In genomic region chr13:93521307-93521706, GRCh38 we compare ENCODE assay signal across 9 cellular contexts.
"Had no signal": no experiment of that assay in that cellular context is flagged by ENCODE, and none has a peak within 500 bp of the region (broad histone marks: within the 10 kb centered on the region; RNA-seq: fewer than 3 reads in every experiment).

No MANE protein-coding gene starts in this region.

- H2AFZ ChIP-seq: GM23248 had no signal

- ATAC-seq: HCT116, HepG2 had no signal

- H3K9me3 ChIP-seq: HAP-1 had no signal

- H3K27ac ChIP-seq: GM23248, HL-60 had no signal

- H3K4me3 ChIP-seq: GM23248, HAP-1 had no signal

- H3K36me3 ChIP-seq: HAP-1 had no signal

- H3K9ac ChIP-seq: GM23248 had no signal

- DNase-seq: GM23248, GOT3, H7, HFFc6, KBM-7 had no signal
